In the genomic region with DNA sequence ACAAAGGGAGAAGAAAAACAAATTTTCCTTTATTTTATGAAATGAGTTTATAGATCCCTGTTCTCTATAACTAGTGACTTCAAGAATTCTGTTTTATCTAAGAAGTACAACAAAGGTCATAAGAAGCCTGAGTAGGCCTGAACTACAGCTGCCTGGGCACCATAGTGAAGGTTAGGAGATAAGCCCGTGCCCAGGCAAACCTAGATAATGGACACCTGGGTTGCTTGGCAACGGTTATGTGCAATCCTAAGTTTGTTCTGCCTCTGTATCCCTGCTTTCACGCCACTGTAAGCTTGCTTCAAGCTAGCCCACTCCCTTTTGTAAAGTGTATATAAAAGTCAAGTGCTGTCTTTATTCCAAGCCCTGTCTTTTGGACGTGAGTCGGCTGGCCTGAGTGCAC, we compare ENCODE assay signal across 1 cellular context.
A peak's percentile ranks its signal among the peaks of the same experiment; 100 is the strongest.
TF ChIP-seq lines count a peak whose summit lies in the region.

No MANE protein-coding gene starts in this region.

TF ChIP-seq in K562, 482 proteins besides CTCF, POLR2A, EP300 and RAD21:
- TF ChIP-seq ZNF668 (CRISPR knock-in tag; IDR thresholded peaks at IDR 0.05) = no peak
- TF ChIP-seq RFX1 (IDR thresholded peaks at IDR 0.05) = peak; percentile 46
TF ChIP-seq in K562: peak in this region for 1.
